In genomic region chr3:19931767-19932188, GRCh38 we compare ENCODE assay signal across 10 cellular contexts. TPM values are rescaled to one million over a fixed set of nuclear protein-coding genes. Genes with fewer than 3 reads are reported as not detected.
DNase-seq lines count a peak whose midpoint lies in the region; ATAC-seq, FAIRE-seq and TF ChIP-seq lines count a peak whose summit lies in the region.
"Had no signal": no experiment of that assay in that cellular context is flagged by ENCODE, and none has a peak within 500 bp of the region (broad histone marks: within the 10 kb centered on the region; RNA-seq: fewer than 3 reads in every experiment).

No MANE protein-coding gene starts in this region.

- no peak overlapping the region for H2AFZ ChIP-seq in astrocyte (ENCODE audit: low read depth, low read length)
- no peak overlapping the region for H2AFZ ChIP-seq in neuronal stem cell (ENCODE audit: low read length)

- no peak overlapping the region for H2BK120ac ChIP-seq in neuronal stem cell (ENCODE audit: low read depth, low read length)

- H3K14ac ChIP-seq in neuronal stem cell (ENCODE audit: low read length), result no peak overlapping the region

- H3K9ac ChIP-seq in astrocyte (ENCODE audit: low read length) (no peak overlapping the region), neuronal stem cell (ENCODE audit: low read depth, low read length, poor library complexity) (no peak overlapping the region)

- POLR2A ChIA-PET in WTC11 (lab: Charles Lee), result no interaction called here

- H3K4me3 ChIP-seq in astrocyte (ENCODE audit: insufficient read depth, low read depth, low read length) (no peak overlapping the region), neuronal stem cell (ENCODE audit: low read length in 2 of 2) (no peak overlapping the region)

- H3K4me3 Mint-ChIP-seq in astrocyte (ENCODE audit: unreplicated experiment) (no peak overlapping the region), WTC11 (no peak overlapping the region)

- H3K36me3 Mint-ChIP-seq in astrocyte (ENCODE audit: low read depth, unreplicated experiment), result no peaks in the 10 kb centered on the region
- no peaks in the 10 kb centered on the region for H3K36me3 Mint-ChIP-seq in WTC11

- H3K79me2 ChIP-seq in astrocyte (ENCODE audit: insufficient read depth, low read length), result no peaks in the 10 kb centered on the region

- H3K23ac ChIP-seq in neuronal stem cell (ENCODE audit: low read depth, low read length, poor library complexity), result no peak overlapping the region

- no peaks in the 10 kb centered on the region for H4K20me1 ChIP-seq in astrocyte (ENCODE audit: insufficient read depth, low read length)

- CTCF ChIA-PET in WTC11 (lab: Charles Lee), result no interaction called here

- FAIRE-seq in astrocyte (lab: Jason Lieb, UNC), result no peak
- FAIRE-seq: TTC549 had no signal

- H3K9me3 Mint-ChIP-seq in astrocyte (ENCODE audit: unreplicated experiment), result no peaks in the 10 kb centered on the region
- H3K9me3 Mint-ChIP-seq in WTC11, result no peaks in the 10 kb centered on the region

- no peak overlapping the region for H2BK12ac ChIP-seq in neuronal stem cell (ENCODE audit: low read length)

- H2BK15ac ChIP-seq in neuronal stem cell (ENCODE audit: low read length), result no peak overlapping the region

- H2BK5ac ChIP-seq in neuronal stem cell (ENCODE audit: low read length), result no peak overlapping the region

- peaks cover 15% of the 10 kb centered on the region for H3K4me1 Mint-ChIP-seq in astrocyte (ENCODE audit: low read depth, unreplicated experiment)
- peaks cover 17% of the 10 kb centered on the region for H3K4me1 Mint-ChIP-seq in WTC11

- H3K36me3 ChIP-seq in astrocyte (ENCODE audit: insufficient read depth, low read length) (no peaks in the 10 kb centered on the region), neuronal stem cell (replicated peaks in 1 of 2; ENCODE audit: control insufficient read depth in 2 of 2, insufficient read depth in 2 of 2, low read length in 2 of 2) (no peaks in the 10 kb centered on the region)

- ATAC-seq in GM21526 (IDR thresholded peaks at IDR 0.05; ENCODE audit: low FRiP score, unreplicated experiment) (peak; percentile 47), HG03469 (IDR thresholded peaks at IDR 0.05; ENCODE audit: unreplicated experiment) (peak; percentile 47), WTC11 (no peak)

- no peak overlapping the region for H4K8ac ChIP-seq in neuronal stem cell (ENCODE audit: low read depth, low read length)

- no peak overlapping the region for H3K18ac ChIP-seq in neuronal stem cell (ENCODE audit: low read length)

- no peak for TF ChIP-seq CTCF in astrocyte (IDR thresholded peaks at IDR 0.05; ENCODE audit: insufficient read depth, low read depth, low read length)
- TF ChIP-seq CTCF in WTC11 (IDR thresholded peaks at IDR 0.05), result no peak

- no peak overlapping the region for H3K4ac ChIP-seq in neuronal stem cell (ENCODE audit: low read length)

- H3K27ac Mint-ChIP-seq in astrocyte (ENCODE audit: unreplicated experiment) (peak overlapping the region; percentile 35), WTC11 (no peak overlapping the region)

- H3K9me3 ChIP-seq in astrocyte (ENCODE audit: insufficient read depth, low read depth, low read length), result no peaks in the 10 kb centered on the region
- H3K9me3 ChIP-seq in neuronal stem cell (replicated peaks in 1 of 2; ENCODE audit: control insufficient read depth in 2 of 2, insufficient read depth in 1 of 2, low read depth in 1 of 2, low read length in 2 of 2), result no peaks in the 10 kb centered on the region

- no peak overlapping the region for H4K91ac ChIP-seq in neuronal stem cell (ENCODE audit: low read depth, low read length, poor library complexity)

- DNase-seq in ELR (ENCODE audit: low read depth), result peak; percentile 57
- no peak for DNase-seq in astrocyte (ENCODE audit: low read depth)
- DNase-seq in neuronal stem cell (ENCODE audit: low spot score), result no peak
- DNase-seq in WTC11 (ENCODE audit: low spot score), result no peak
- no peak for DNase-seq in NCI-H2196 (lab: John Stamatoyannopoulos, UW; ENCODE audit: unreplicated experiment)
- DNase-seq in HuH-7.5 (ENCODE audit: low spot score), result no peak
- DNase-seq: effector memory CD4-positive, alpha-beta T cell had no signal

- H3K27me3 Mint-ChIP-seq in astrocyte (ENCODE audit: low read depth, unreplicated experiment), result no peaks in the 10 kb centered on the region
- H3K27me3 Mint-ChIP-seq in WTC11 (ENCODE audit: low read depth), result no peaks in the 10 kb centered on the region; the same call in 1 of the 2 replicates

- no CpG with 5 or more reads among the region's 1 CpG for WGBS in neuronal stem cell (ENCODE audit: extremely low coverage in 2 of 2, insufficient read length in 2 of 2, insufficient replicate concordance in 1 of 2), 2 donors

- H3K27ac ChIP-seq in astrocyte (ENCODE audit: low read depth, low read length) (no peak overlapping the region), neuronal stem cell (replicated peaks; ENCODE audit: low read length) (no peak overlapping the region)

- no peak overlapping the region for H3K4me2 ChIP-seq in astrocyte (ENCODE audit: low read length)
- no peak overlapping the region for H3K4me2 ChIP-seq in neuronal stem cell (ENCODE audit: insufficient read depth, low read length, poor library complexity, severe bottlenecking)

- H2AK5ac ChIP-seq in neuronal stem cell (ENCODE audit: low read depth, low read length), result no peak overlapping the region

- H3K27me3 ChIP-seq in astrocyte (ENCODE audit: insufficient read depth, low read length) (no peaks in the 10 kb centered on the region), neuronal stem cell (ENCODE audit: control insufficient read depth in 3 of 3, insufficient read depth in 3 of 3, low read depth in 1 of 3, low read length in 3 of 3) (no peaks in the 10 kb centered on the region)

- H3K4me1 ChIP-seq in astrocyte (ENCODE audit: insufficient read depth, low read length) (no peaks in the 10 kb centered on the region), neuronal stem cell (ENCODE audit: control insufficient read depth in 2 of 2, insufficient read depth in 1 of 2, low read depth in 1 of 2, low read length in 2 of 2) (peaks cover 0 to 5% of the 10 kb centered on the region in 2 donors)

- H3K79me1 ChIP-seq in neuronal stem cell (ENCODE audit: low read depth, low read length), result no peaks in the 10 kb centered on the region

TF ChIP-seq in WTC11, 78 proteins besides CTCF, POLR2A, EP300 and RAD21:
- TF ChIP-seq ZNF423 (CRISPR knock-in tag; IDR thresholded peaks at IDR 0.05) (no peak), GRHL2 (CRISPR knock-in tag; IDR thresholded peaks at IDR 0.05; ENCODE audit: insufficient replicate concordance, severe bottlenecking) (no peak), MYBL2 (CRISPR knock-in tag; IDR thresholded peaks at IDR 0.05) (no peak), ZMAT4 (CRISPR knock-in tag; IDR thresholded peaks at IDR 0.05) (no peak), FOXP1 (CRISPR knock-in tag; IDR thresholded peaks at IDR 0.05; ENCODE audit: borderline replicate concordance) (no peak), ZNF219 (CRISPR knock-in tag; IDR thresholded peaks at IDR 0.05; ENCODE audit: borderline replicate concordance) (no peak), ATF6 (CRISPR knock-in tag; IDR thresholded peaks at IDR 0.05) (no peak), GABPB1 (CRISPR knock-in tag; IDR thresholded peaks at IDR 0.05) (no peak)
- TF ChIP-seq, protein P1, sequence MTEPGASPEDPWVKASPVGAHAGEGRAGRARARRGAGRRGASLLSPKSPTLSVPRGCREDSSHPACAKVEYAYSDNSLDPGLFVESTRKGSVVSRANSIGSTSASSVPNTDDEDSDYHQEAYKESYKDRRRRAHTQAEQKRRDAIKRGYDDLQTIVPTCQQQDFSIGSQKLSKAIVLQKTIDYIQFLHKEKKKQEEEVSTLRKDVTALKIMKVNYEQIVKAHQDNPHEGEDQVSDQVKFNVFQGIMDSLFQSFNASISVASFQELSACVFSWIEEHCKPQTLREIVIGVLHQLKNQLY (CRISPR knock-in tag; IDR thresholded peaks at IDR 0.05), result no peak

RNA-seq across cellular contexts. Expression of gene EFHB, which starts 2.2 kb away (rescaled TPM):
- total RNA-seq in astrocyte (0.94 and 1.2 TPM in 2 replicates), WTC11 (2021) (0.46 to 1.0 TPM (median 0.85 TPM) in 3 replicates)
- polyA plus RNA-seq in neuronal stem cell (2013, experiment 1 of 2), result 3.5 TPM
- polyA plus RNA-seq in neuronal stem cell (2013, experiment 2 of 2), result 3.4 TPM

RNA-seq across cellular contexts. Expression of gene RAB5A, which starts 15.1 kb away (rescaled TPM):
- total RNA-seq in astrocyte (105 and 106 TPM in 2 replicates), WTC11 (2021) (81.8 to 97.1 TPM (median 84.8 TPM) in 3 replicates)
- 42.9 TPM for polyA plus RNA-seq in neuronal stem cell (2013, experiment 1 of 2)
- 41.2 TPM for polyA plus RNA-seq in neuronal stem cell (2013, experiment 2 of 2)
